ENCODE assay signal across 11 cellular contexts in the genomic region with DNA sequence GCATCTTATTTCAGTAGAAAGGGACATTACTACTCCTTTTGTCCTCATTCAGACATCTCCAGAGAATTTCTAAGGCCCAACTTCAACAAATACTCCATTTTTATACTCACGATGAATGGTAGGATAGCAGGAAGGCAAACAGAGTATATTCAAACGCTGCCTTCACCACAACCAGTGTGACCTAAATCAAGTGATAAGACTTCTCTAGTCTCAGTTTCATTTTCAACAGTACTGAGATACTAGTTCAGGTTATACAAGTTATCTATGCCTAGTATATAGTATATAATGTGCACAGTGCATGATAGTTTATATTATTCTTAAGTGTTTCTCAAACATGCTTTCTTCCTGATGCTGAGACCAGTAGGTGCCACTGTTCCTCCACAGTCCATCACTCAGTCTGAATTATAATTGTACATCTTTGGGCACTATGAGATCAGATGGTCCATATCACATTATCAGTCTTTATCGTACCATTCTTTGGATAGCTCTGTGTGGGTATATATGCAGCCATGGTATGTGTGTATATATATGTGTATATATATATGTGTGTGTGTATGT.
DNase-seq lines count a peak whose midpoint lies in the region; ATAC-seq and TF ChIP-seq lines count a peak whose summit lies in the region.
"Had no signal": no experiment of that assay in that cellular context is flagged by ENCODE, and none has a peak within 500 bp of the region (broad histone marks: within the 10 kb centered on the region; RNA-seq: fewer than 3 reads in every experiment).

No MANE protein-coding gene starts in this region.

- H3K9me3 ChIP-seq in OCI-LY1 (ENCODE audit: low read length), result no peaks in the 10 kb centered on the region
- H3K9me3 ChIP-seq in fibroblast of lung (ENCODE audit: control insufficient read depth, insufficient read depth, low read depth, low read length), result no peaks in the 10 kb centered on the region

- no peaks in the 10 kb centered on the region for H3F3A ChIP-seq in OCI-LY1 (ENCODE audit: insufficient read depth, low read length)

- H2AFZ ChIP-seq in OCI-LY1 (ENCODE audit: low read length) (no peak overlapping the region), fibroblast of lung (ENCODE audit: low read length) (no peak overlapping the region)

- H4K20me1 ChIP-seq in OCI-LY1 (ENCODE audit: insufficient read depth, low read length) (no peaks in the 10 kb centered on the region), fibroblast of lung (ENCODE audit: control insufficient read depth, extremely low read depth, insufficient read depth, low read length) (no peaks in the 10 kb centered on the region)

- H3K79me2 ChIP-seq in OCI-LY1 (ENCODE audit: insufficient read depth, low read length) (no peaks in the 10 kb centered on the region), fibroblast of lung (ENCODE audit: control insufficient read depth, insufficient read depth, low read length) (no peaks in the 10 kb centered on the region)

- H3K27ac ChIP-seq in 22Rv1, result no peak overlapping the region
- H3K27ac ChIP-seq in OCI-LY1 (ENCODE audit: low read depth, low read length, poor library complexity, severe bottlenecking), result no peak overlapping the region
- H3K27ac ChIP-seq in fibroblast of lung (ENCODE audit: insufficient read depth, low read length), result no peak overlapping the region

- peak; percentile 64 for ATAC-seq in GM21717 (IDR thresholded peaks at IDR 0.05; ENCODE audit: unreplicated experiment)
- ATAC-seq: K562 had no signal

- H3K36me3 ChIP-seq in OCI-LY1 (ENCODE audit: insufficient read depth, low read length) (no peaks in the 10 kb centered on the region), fibroblast of lung (ENCODE audit: control insufficient read depth, insufficient read depth, low read length) (no peaks in the 10 kb centered on the region)

- H3K4me2 ChIP-seq in OCI-LY1 (ENCODE audit: low read length), result no peak overlapping the region
- H3K4me2 ChIP-seq in fibroblast of lung (ENCODE audit: extremely low read depth, insufficient read depth, low read length), result no peak overlapping the region

- no peaks in the 10 kb centered on the region for H3K27me3 ChIP-seq in OCI-LY1 (ENCODE audit: insufficient read depth, low read length)
- no peaks in the 10 kb centered on the region for H3K27me3 ChIP-seq in fibroblast of lung (ENCODE audit: control insufficient read depth, insufficient read depth, low read length)

- H3K4me3 ChIP-seq in OCI-LY1 (ENCODE audit: low read depth, low read length, poor library complexity, severe bottlenecking) (no peak overlapping the region), fibroblast of lung (replicated peaks in 1 of 4; ENCODE audit: control extremely low read depth in 1 of 4, insufficient read depth in 1 of 4, low read depth in 3 of 4, low read length in 4 of 4) (no peak overlapping the region)
- H3K4me3 ChIP-seq: K562 had no signal

- no peaks in the 10 kb centered on the region for H3K4me1 ChIP-seq in OCI-LY1 (ENCODE audit: insufficient read depth, low read length, severe bottlenecking)
- H3K4me1 ChIP-seq in fibroblast of lung (ENCODE audit: control insufficient read depth, extremely low read depth, insufficient read depth, low read length), result no peaks in the 10 kb centered on the region

- H3K9me2 ChIP-seq in OCI-LY1 (ENCODE audit: low read depth, low read length), result no peaks in the 10 kb centered on the region

- DNase-seq in fibroblast of lung (ENCODE audit: low read depth in 2 of 2) (peak; percentile 13 to 43), NCI-H2081 (lab: John Stamatoyannopoulos, UW) (no peak), GM19238 (ENCODE audit: insufficient read length, low spot score) (no peak), GM13976 (ENCODE audit: low spot score) (no peak)
- DNase-seq in activated CD4-positive, alpha-beta T cell treated with anti-CD3 and anti-CD28 coated beads, Interleukin-2, amount 50 U/mL, for 4 hours, result no peak
- DNase-seq: activated naive CD4-positive, alpha-beta T cell treated with anti-CD3 and anti-CD28 coated beads, Interleukin-2, amount 10 ng/mL, durations not matched to agents 7 days and 5 days; NCI-H2227 treated with DMSO at 0.1 percent for 48 hours had no signal

- no peak overlapping the region for H3K9ac ChIP-seq in OCI-LY1 (ENCODE audit: low read length)
- H3K9ac ChIP-seq in fibroblast of lung (ENCODE audit: insufficient read depth, low read length), result no peak overlapping the region

- TF ChIP-seq CTCF in 22Rv1 (IDR thresholded peaks at IDR 0.05), result peak; percentile 28; the same call in 1 of the 2 replicates
- TF ChIP-seq CTCF in OCI-LY1 (IDR thresholded peaks at IDR 0.05; ENCODE audit: low read length), result peak; percentile 26; the same call in 1 of the 2 replicates
- peak; percentile 26 to 41 for TF ChIP-seq CTCF in fibroblast of lung (conservative IDR thresholded peaks at IDR 0.05 in 1 of 2, IDR thresholded peaks at IDR 0.05 in 1 of 2; ENCODE audit: low read depth in 1 of 2, low read length in 2 of 2)
- no peak for TF ChIP-seq CTCF in GM13976 (IDR thresholded peaks at IDR 0.05; ENCODE audit: borderline replicate concordance, control extremely low read depth, extremely low read depth, insufficient read depth, missing control alignments)

- in situ Hi-C loops in GM13976 (cut with MboI; ENCODE audit: low sequenced_read_pairs, unreplicated experiment), result no loop called here

Comparison
In these comparisons a context has a peak if more than half of its experiments do, and no peak if none do; other contexts are left out.
1. DNase-seq: peak in fibroblast of lung (2 of 2); none in NCI-H2081 (0 of 2), activated CD4-positive, alpha-beta T cell treated with anti-CD3 and anti-CD28 coated beads, Interleukin-2, amount 50 U/mL, for 4 hours (0 of 2), GM19238 (single experiment) and GM13976 (single experiment).